Comparison of ENCODE assay signal across 13 cellular contexts in genomic region chr6:106227612-106228507, GRCh38.
"Had no signal": no experiment of that assay in that cellular context is flagged by ENCODE, and none has a peak within 500 bp of the region (broad histone marks: within the 10 kb centered on the region; RNA-seq: fewer than 3 reads in every experiment).

No MANE protein-coding gene starts in this region.

- ATAC-seq: activated CD4-positive, CD25-positive, alpha-beta regulatory T cell treated with anti-CD3 and anti-CD28 coated beads, Interleukin-2, amount 50 U/mL, for 24 hours; foreskin keratinocyte; left cardiac atrium; pancreas had no signal

- H3K4me1 Mint-ChIP-seq: neural crest cell had no signal

- H3K4me3 Mint-ChIP-seq: activated T-helper 1 cell treated with anti-CD3 and anti-CD28 coated beads, Interleukin-12 subunit alpha, Interleukin-12 subunit beta, Interleukin-2, Interleukin-4 antibody, amounts not matched to agents 30 ng/mL and 10 ng/mL and 1 ng/mL, durations not matched to agents 14 hours and 24 hours and 36 hours; neural crest cell had no signal

- H3K4me3 ChIP-seq: pancreas had no signal

- H3K9me3 ChIP-seq: pancreas, SK-N-SH had no signal

- H3K4me1 ChIP-seq: pancreas had no signal

- H3K36me3 ChIP-seq: pancreas had no signal

- H3K9me3 Mint-ChIP-seq: activated T-helper 1 cell treated with anti-CD3 and anti-CD28 coated beads, Interleukin-12 subunit alpha, Interleukin-12 subunit beta, Interleukin-2, Interleukin-4 antibody, amounts not matched to agents 30 ng/mL and 10 ng/mL and 1 ng/mL, durations not matched to agents 14 hours and 24 hours and 36 hours had no signal

- DNase-seq: activated CD4-positive, alpha-beta T cell treated with anti-CD3 and anti-CD28 coated beads, Interleukin-2, amount 50 U/mL, for 48 hours; activated naive CD4-positive, alpha-beta T cell treated with anti-CD3 and anti-CD28 coated beads, Interleukin-2, amount 50 U/mL, for 16 hours; anterior cingulate cortex; foreskin keratinocyte; head of caudate nucleus; left cardiac atrium; pancreas; SK-N-SH; stimulated activated CD4-positive, alpha-beta T cell treated with anti-CD3 and anti-CD28 coated beads, Interleukin-4, amount 100 ng/mL, for 1 hour; stimulated activated CD8-positive, alpha-beta memory T cell treated with anti-CD3 and anti-CD28 coated beads, Interleukin-4, amount 100 ng/mL, for 48 hours had no signal
